ENCODE assay signal across 8 cellular contexts in the genomic region with DNA sequence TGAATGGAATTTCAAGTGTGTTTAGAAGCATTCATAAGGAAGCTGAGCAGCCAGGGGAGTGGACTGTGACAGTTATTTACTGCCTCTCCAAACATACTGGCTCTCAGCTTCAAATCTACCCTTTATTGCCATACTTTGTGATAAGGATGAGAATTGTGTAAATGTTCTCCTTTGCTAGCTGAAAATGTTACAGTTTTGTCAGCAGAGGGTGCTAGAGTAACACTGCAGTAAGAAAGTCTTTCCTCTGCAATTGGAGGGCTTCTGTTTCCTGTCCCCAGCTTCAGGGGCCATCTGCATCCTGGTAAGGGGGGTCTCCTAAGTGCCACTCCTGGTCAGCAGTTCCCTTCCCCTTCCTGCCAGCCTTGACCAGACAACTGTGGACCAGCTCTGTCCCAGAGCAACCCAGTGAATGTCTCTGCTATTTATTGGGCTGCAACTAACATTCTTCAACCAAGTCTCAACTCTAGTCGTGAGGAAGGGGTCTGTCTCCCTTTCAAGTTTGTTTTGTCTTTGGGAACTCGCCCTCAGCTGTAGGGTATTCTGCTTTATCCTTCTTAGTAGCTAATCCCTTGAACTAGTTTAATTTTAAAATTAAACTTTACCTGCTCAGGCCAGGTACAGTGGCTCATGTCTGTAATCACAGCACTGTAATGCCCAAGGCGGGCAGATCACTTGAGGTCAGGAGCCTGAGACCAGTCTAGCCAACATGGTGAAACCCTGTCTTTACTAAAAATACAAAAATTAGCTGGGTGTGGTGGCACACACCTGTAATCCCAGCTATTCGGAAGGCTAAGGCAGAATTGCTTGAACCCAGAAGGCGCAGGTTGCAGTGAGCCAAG. TPM values are rescaled to one million over a fixed set of nuclear protein-coding genes. Genes with fewer than 3 reads are reported as not detected.
DNase-seq lines count a peak whose midpoint lies in the region; ATAC-seq, FAIRE-seq and TF ChIP-seq lines count a peak whose summit lies in the region.

No MANE protein-coding gene starts in this region.

- TF ChIP-seq POLR2A in A549 (IDR thresholded peaks at IDR 0.05; ENCODE audit: low read length) (no peak), suprapubic skin (IDR thresholded peaks at IDR 0.05) (no peak)

- no peak for FAIRE-seq in A549 (lab: Jason Lieb, UNC)

- H3K27ac ChIP-seq in A549 (no peak overlapping the region), layer of hippocampus (ENCODE audit: low read depth, low read length) (peak overlapping the region; percentile 27), suprapubic skin (no peak overlapping the region)

- peak; percentile 73 to 93; a peak in 5 of 6 replicates for ATAC-seq in A549

- H3K27me3 ChIP-seq in layer of hippocampus (ENCODE audit: control insufficient read depth, insufficient read depth, low read length) (no peaks in the 10 kb centered on the region), suprapubic skin (no peaks in the 10 kb centered on the region)

- no peaks in the 10 kb centered on the region for H3K36me3 ChIP-seq in suprapubic skin

- H3K4me2 ChIP-seq in A549 = no peak overlapping the region

- peak; percentile 95 for TF ChIP-seq CTCF in A549 (IDR thresholded peaks at IDR 0.05)
- TF ChIP-seq CTCF in suprapubic skin (IDR thresholded peaks at IDR 0.05) = peak; percentile 29 to 74

- CTCF ChIA-PET in A549 (lab: Yijun Ruan, JAX) = interaction anchor here (0.5 to 6.9 kb wide), 71 partner anchors 8 to 497 kb away, joined by 3 to 156 read pairs (median 4); a partner anchor contains a TSS

- DNase-seq in A549 (ENCODE audit: low read depth in 1 of 2, low spot score in 1 of 2) (peak; percentile 36 to 59), ELR (ENCODE audit: low read depth) (peak; percentile 71), HT1080 (ENCODE audit: low read depth) (peak; percentile 34), RPMI7951 (ENCODE audit: low read depth) (peak; percentile 49), cerebellum (ENCODE audit: low spot score) (peak; percentile 51), suprapubic skin (ENCODE audit: low spot score in 2 of 2) (no peak)
- DNase-seq in stimulated activated CD4-positive, alpha-beta T cell treated with anti-CD3 and anti-CD28 coated beads, Interleukin-4, amount 100 ng/mL, for 1 hour = no peak

- H3K4me1 ChIP-seq in A549 = no peaks in the 10 kb centered on the region
- H3K4me1 ChIP-seq in suprapubic skin = peaks cover 8% of the 10 kb centered on the region

- H3K9me3 ChIP-seq in A549 (no peaks in the 10 kb centered on the region), suprapubic skin (no peaks in the 10 kb centered on the region)

- POLR2A ChIA-PET in A549 (lab: Yijun Ruan, JAX) = interaction anchor here (1.1 to 1.2 kb wide), 3 partner anchors 46 to 418 kb away, joined by 4 to 9 read pairs (median 6); a partner anchor contains a TSS

- 63% methylated on average over 5 of the region's 5 CpGs for WGBS in A549 (ENCODE audit: missing lambda C conversion rate)
- WGBS in suprapubic skin = 72% methylated on average over 5 of the region's 5 CpGs

- peak; percentile 93 for TF ChIP-seq RAD21 in A549 (conservative IDR thresholded peaks at IDR 0.05 in 1 of 2, IDR thresholded peaks at IDR 0.05 in 1 of 2)

- H3K4me3 ChIP-seq in A549 (no peak overlapping the region), suprapubic skin (no peak overlapping the region)

- TF ChIP-seq EP300 in A549 (IDR thresholded peaks at IDR 0.05) (no peak), suprapubic skin (IDR thresholded peaks at IDR 0.05) (no peak)

TF ChIP-seq in A549, 52 proteins besides CTCF, POLR2A, EP300 and RAD21:
- TF ChIP-seq POLR2AphosphoS2 (conservative IDR thresholded peaks at IDR 0.05; ENCODE audit: low read length) (no peak), ZC3H11A (IDR thresholded peaks at IDR 0.05) (no peak), SMC3 (IDR thresholded peaks at IDR 0.05) (peak; percentile 86)

RNA-seq across cellular contexts. Expression of a gene that starts 45.3 kb away (rescaled TPM):
- polyA plus RNA-seq in A549 (2011; rRNA removed) = 14.1 and 15.2 TPM in 2 replicates
- 2.3 and 2.4 TPM in 2 replicates for polyA plus RNA-seq in A549 (2012; cell fraction: cytosol; rRNA removed)
- 3.0 and 3.5 TPM in 2 replicates for polyA plus RNA-seq in A549 (2012; cell fraction: nucleus; rRNA removed)
- polyA plus RNA-seq in A549 (2017; fragmentation: RNase III; extraction: RNeasy Plus Mini Kit Qiagen cat#74134 plus additional on column Dnase treatment) = 5.9 to 6.4 TPM (median 5.9 TPM) in 3 replicates
- polyA minus RNA-seq in A549 (2011; rRNA and poly(A)+ RNA removed) = 31.0 and 34.0 TPM in 2 replicates
- 9.7 and 10.0 TPM in 2 replicates for total RNA-seq in HT1080 (2014; rRNA removed; shearing (Covaris generic))
- polyA plus RNA-seq in HT1080 (2015; cell fraction: cytosol; rRNA removed) = 5.6 and 7.1 TPM in 2 replicates
- polyA plus RNA-seq in HT1080 (2015; cell fraction: nucleus; rRNA removed) = 19.2 and 20.6 TPM in 2 replicates
- total RNA-seq in RPMI7951 (2014; rRNA removed; shearing (Covaris generic)) = 10.1 and 10.8 TPM in 2 replicates
- total RNA-seq in cerebellum = 139 TPM
- 10 to 100 TPM; 17.8 to 38.3 (median 20.6) TPM for total RNA-seq in suprapubic skin

Comparison
In these comparisons a context has a peak if more than half of its experiments do, and no peak if none do; other contexts are left out.
1. DNase-seq: peak in A549 (2 of 2), ELR (single experiment), HT1080 (single experiment), RPMI7951 (single experiment) and cerebellum (single experiment); none in suprapubic skin (0 of 2) and stimulated activated CD4-positive, alpha-beta T cell treated with anti-CD3 and anti-CD28 coated beads, Interleukin-4, amount 100 ng/mL, for 1 hour (single experiment).